8 cellular contexts compared by ENCODE assay signal in the genomic region with DNA sequence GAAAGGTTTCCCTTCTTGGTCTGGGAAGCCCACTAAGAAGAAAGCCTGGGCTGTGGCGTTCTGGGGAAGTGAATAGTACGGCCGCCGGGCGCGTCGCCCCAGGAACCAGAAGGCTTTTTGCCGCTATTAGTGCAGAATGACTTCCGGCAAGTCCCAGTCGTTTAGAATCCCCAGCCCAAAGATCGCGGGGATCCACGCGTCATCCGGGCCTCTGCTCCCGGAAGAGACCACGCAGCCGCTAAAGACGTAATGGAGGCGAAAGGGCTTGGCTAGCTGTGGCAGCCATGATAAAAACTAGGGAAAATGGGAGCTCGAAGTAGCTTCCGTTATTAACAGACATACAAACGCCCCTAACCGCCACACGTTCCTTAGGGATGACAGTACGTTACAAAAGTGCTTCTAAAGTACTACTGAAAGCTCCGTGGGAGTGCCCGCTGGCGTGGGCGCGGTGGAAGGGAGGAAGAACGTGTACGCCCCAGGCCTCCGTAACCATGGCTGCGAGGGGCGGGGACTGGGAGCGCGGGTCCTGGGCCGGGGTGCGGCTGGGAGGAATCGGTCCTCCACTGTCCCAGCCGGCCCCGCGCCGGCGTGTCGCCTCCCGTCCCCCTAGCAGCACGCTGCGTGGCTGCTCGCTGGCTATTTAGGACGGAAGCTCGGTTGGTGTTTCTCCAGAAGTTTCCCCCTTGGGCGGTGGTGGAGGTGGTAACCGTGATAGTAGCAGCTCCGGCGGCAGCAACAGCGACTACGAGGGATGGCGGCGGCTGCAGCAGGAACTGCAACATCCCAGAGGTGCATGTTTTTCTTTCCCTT. TPM values are rescaled to one million over a fixed set of nuclear protein-coding genes. Genes with fewer than 3 reads are reported as not detected.
DNase-seq lines count a peak whose midpoint lies in the region; ATAC-seq lines count a peak whose summit lies in the region.

Gene SUGT1 (plus strand): TSS at position 667 of the 810 bp plus-strand sequence. CDS start 85 bp downstream, at position 752.

- peak within 1 kb of the TSS; percentile 98 for H3K27ac ChIP-seq in effector memory CD4-positive, alpha-beta T cell (ENCODE audit: insufficient read depth, low read length, poor library complexity, severe bottlenecking)

- DNase-seq in COLO829 (ENCODE audit: low spot score) (peak; percentile 85), HS-5 (ENCODE audit: low read depth) (peak; percentile 73), NK-92 (lab: John Stamatoyannopoulos, UW; ENCODE audit: unreplicated experiment) (peak; percentile 58), lung microvascular endothelial cell (ENCODE audit: low read depth in 2 of 2) (peak; percentile 98 to 99)
- peak; percentile 83 to 93 for DNase-seq in activated CD8-positive, alpha-beta memory T cell treated with anti-CD3 and anti-CD28 coated beads for 1 hour (ENCODE audit: extremely low read depth in 1 of 2, low read depth in 1 of 2)
- peak; percentile 89 to 92 (median 89) for DNase-seq in effector memory CD4-positive, alpha-beta T cell
- DNase-seq in stimulated activated CD4-positive, alpha-beta T cell treated with anti-CD3 and anti-CD28 coated beads, TNF-alpha, amount 100 ng/mL, for 48 hours (ENCODE audit: low read depth in 3 of 3) = peak; percentile 86 to 93 (median 90)

- H3K36me3 ChIP-seq in effector memory CD4-positive, alpha-beta T cell (ENCODE audit: control insufficient read depth, insufficient read depth, low read length) = no peaks in the 10 kb centered on the region

- no peaks in the 10 kb centered on the region for H3K27me3 ChIP-seq in effector memory CD4-positive, alpha-beta T cell (replicated peaks; ENCODE audit: control insufficient read depth, insufficient read depth, low read length, poor library complexity, severe bottlenecking)

- ATAC-seq in GM19468 (IDR thresholded peaks at IDR 0.05; ENCODE audit: extremely low read depth, unreplicated experiment) = peak; percentile 97

- H3K4me1 ChIP-seq in effector memory CD4-positive, alpha-beta T cell (ENCODE audit: control insufficient read depth, insufficient read depth, low read length, poor library complexity, severe bottlenecking) = peaks cover 9% of the 10 kb centered on the region

- no peaks in the 10 kb centered on the region for H3K9me3 ChIP-seq in effector memory CD4-positive, alpha-beta T cell (ENCODE audit: control insufficient read depth, low read length)

- H3K4me3 ChIP-seq in effector memory CD4-positive, alpha-beta T cell (ENCODE audit: insufficient read depth, low read depth, low read length, poor library complexity, severe bottlenecking) = peak within 1 kb of the TSS; percentile 93

RNA-seq across cellular contexts. Expression of gene SUGT1, which starts in this region (rescaled TPM):
- 25.1 and 27.8 TPM in 2 replicates for total RNA-seq in lung microvascular endothelial cell

Comparison
In these comparisons a context has a peak if more than half of its experiments do, and no peak if none do; other contexts are left out.
1. Peak in every context shown above with its lines: DNase-seq, ATAC-seq, H3K4me3 ChIP-seq and H3K27ac ChIP-seq.